ENCODE assay signal across 23 cellular contexts in the genomic region with DNA sequence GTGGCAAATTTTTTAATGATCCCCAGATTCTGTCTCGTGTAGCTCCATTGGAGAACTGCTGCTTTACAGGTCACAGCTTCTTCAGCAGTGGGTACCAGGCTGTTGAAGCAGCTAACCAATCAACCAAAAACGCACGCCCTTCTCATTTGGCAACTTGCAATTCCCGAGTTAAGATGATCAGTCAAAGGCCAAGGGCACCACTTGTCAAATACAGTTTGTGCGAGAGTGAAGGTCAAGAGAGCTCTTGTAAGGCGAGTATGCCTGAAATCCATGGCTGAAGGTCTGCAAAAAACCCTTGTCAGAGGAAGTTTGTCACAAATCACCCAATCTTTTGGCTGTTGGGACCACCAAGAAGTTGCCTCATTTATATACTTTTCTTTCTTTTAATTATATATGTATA. TPM values are rescaled to one million over a fixed set of nuclear protein-coding genes. Genes with fewer than 3 reads are reported as not detected.
DNase-seq lines count a peak whose midpoint lies in the region; ATAC-seq, FAIRE-seq and TF ChIP-seq lines count a peak whose summit lies in the region.
"Had no signal": no experiment of that assay in that cellular context is flagged by ENCODE, and none has a peak within 500 bp of the region (broad histone marks: within the 10 kb centered on the region; RNA-seq: fewer than 3 reads in every experiment).

No MANE protein-coding gene starts in this region.

- no peak overlapping the region for H3K4me3 ChIP-seq in left ventricle myocardium inferior
- no peak overlapping the region for H3K4me3 ChIP-seq in endodermal cell (ENCODE audit: low read length)
- H3K4me3 ChIP-seq in HepG2 (replicated peaks in 1 of 3; ENCODE audit: insufficient read depth in 1 of 3, low read depth in 2 of 3, low read length in 3 of 3) = no peak overlapping the region
- H3K4me3 ChIP-seq in right lobe of liver = no peak overlapping the region
- no peak overlapping the region for H3K4me3 ChIP-seq in coronary artery
- H3K4me3 ChIP-seq: A549; BLaER1 treated with 17β-estradiol and CSF1 and Interleukin-3, amounts not matched to agents 10 nM and 100 nM had no signal

- no peak overlapping the region for H2AFZ ChIP-seq in HepG2 (ENCODE audit: low read length)

- BruUV-seq in HepG2 (replicated peaks; lab: Mats Ljungman, UMichigan) = no TSS peak

- H3K9ac ChIP-seq in endodermal cell (ENCODE audit: extremely low read depth, low read length, poor library complexity, severe bottlenecking) (no peak overlapping the region), HepG2 (ENCODE audit: insufficient read depth, low read depth, low read length) (no peak overlapping the region)
- H3K9ac ChIP-seq: BLaER1 treated with 17β-estradiol and CSF1 and Interleukin-3, amounts not matched to agents 10 nM and 100 nM had no signal

- H3K27ac Mint-ChIP-seq in endodermal cell = peak overlapping the region; percentile 9
- H3K27ac Mint-ChIP-seq: B cell; CD4-positive, alpha-beta T cell; CD8-positive, alpha-beta T cell had no signal

- H3K9me3 ChIP-seq in left ventricle myocardium inferior (replicated peaks) (no peaks in the 10 kb centered on the region), endodermal cell (ENCODE audit: control insufficient read depth, low read length) (no peaks in the 10 kb centered on the region), HepG2 (ENCODE audit: low read length) (no peaks in the 10 kb centered on the region), right lobe of liver (no peaks in the 10 kb centered on the region)
- H3K9me3 ChIP-seq: A549; BLaER1 treated with 17β-estradiol and CSF1 and Interleukin-3, amounts not matched to agents 10 nM and 100 nM; Caco-2 had no signal

- intact Hi-C loops in left ventricle myocardium inferior (cut with micrococcal nuclease) (loop anchor here (5.0 to 10.0 kb wide), 3 partner anchors 56 to 192 kb away; partner anchors contain the start of gene SIK2), cardiac septum (cut with DNase I) (loop anchor here (5.0 to 10.0 kb wide), 3 partner anchors 63 to 324 kb away; no protein-coding TSS in a partner anchor), HepG2 (cut with micrococcal nuclease; ENCODE audit: unreplicated experiment) (no loop called here), right lobe of liver (cut with DNase I) (loop anchor here in 1 of 2 donors (10.0 kb wide), 1 partner anchor 174 kb away; the partner anchor contains the start of gene SIK2)

- no peak for TF ChIP-seq RAD21 in HepG2 (CRISPR knock-in tag; IDR thresholded peaks at IDR 0.05)

- peaks cover 34% of the 10 kb centered on the region for H3K4me1 Mint-ChIP-seq in endodermal cell
- no peaks in the 10 kb centered on the region for H3K4me1 Mint-ChIP-seq in activated T-cell treated with anti-CD3 and anti-CD28 coated beads, Interleukin-2, amount 50 U/mL, for 4 hours (ENCODE audit: low read depth)

- TF ChIP-seq POLR2A in HepG2 (IDR thresholded peaks at IDR 0.05; ENCODE audit: insufficient read depth in 1 of 2, low read depth in 2 of 2, low read length in 2 of 2) = no peak
- no peak for TF ChIP-seq POLR2A in right lobe of liver (IDR thresholded peaks at IDR 0.05)

- H3K27me3 ChIP-seq in left ventricle myocardium inferior (ENCODE audit: low read depth) = no peaks in the 10 kb centered on the region
- no peaks in the 10 kb centered on the region for H3K27me3 ChIP-seq in endodermal cell (ENCODE audit: control insufficient read depth, insufficient read depth, low read length, poor library complexity, severe bottlenecking)
- no peaks in the 10 kb centered on the region for H3K27me3 ChIP-seq in HepG2 (ENCODE audit: control insufficient read depth in 1 of 2, insufficient read depth in 2 of 2, low read length in 2 of 2)
- H3K27me3 ChIP-seq in right lobe of liver = no peaks in the 10 kb centered on the region
- H3K27me3 ChIP-seq: BLaER1 treated with 17β-estradiol and CSF1 and Interleukin-3, amounts not matched to agents 10 nM and 100 nM had no signal

- DNase-seq in left ventricle myocardium inferior = no peak
- DNase-seq in cardiac septum (ENCODE audit: low spot score) = no peak
- DNase-seq in endodermal cell = no peak
- no peak for DNase-seq in HepG2 (ENCODE audit: low spot score)
- no peak for DNase-seq in right lobe of liver
- no peak for DNase-seq in effector CD8-positive, alpha-beta T cell (lab: John Stamatoyannopoulos, UW)
- DNase-seq in activated T-cell treated with anti-CD3 and anti-CD28 coated beads, Interleukin-2, amount 50 U/mL, for 4 hours = no peak
- no peak for DNase-seq in coronary artery (ENCODE audit: low spot score)
- DNase-seq: AML-193; Caco-2; Calu3; CD4-positive, alpha-beta T cell; CD8-positive, alpha-beta T cell; DMS79 treated with DMSO at 0.1 percent for 48 hours; GF-D8 had no signal

- in situ Hi-C loops in HepG2 (cut with HindIII; ENCODE audit: extremely low pct_ligation_motif_present, low pct_unique_long_range_greater_than_20kb) = loop anchor here (5.0 kb wide), 1 partner anchor 177 kb away; the partner anchor contains the start of gene SIK2

- ATAC-seq in HepG2 (no peak), right lobe of liver (peak in 1 of 4 donors; percentile 1)
- ATAC-seq in activated T-cell treated with anti-CD3 and anti-CD28 coated beads, Interleukin-2, amount 50 U/mL, for 4 hours = no peak
- ATAC-seq: A549; CD8-positive, alpha-beta T cell had no signal

- no peaks in the 10 kb centered on the region for H4K20me1 ChIP-seq in HepG2 (ENCODE audit: insufficient read depth, low read length)
- H4K20me1 ChIP-seq: BLaER1 treated with 17β-estradiol and CSF1 and Interleukin-3, amounts not matched to agents 10 nM and 100 nM had no signal

- H3K36me3 Mint-ChIP-seq in endodermal cell (ENCODE audit: low read depth) = no peaks in the 10 kb centered on the region
- peaks cover 2% of the 10 kb centered on the region for H3K36me3 Mint-ChIP-seq in activated T-cell treated with anti-CD3 and anti-CD28 coated beads, Interleukin-2, amount 50 U/mL, for 4 hours (ENCODE audit: insufficient read depth)

- H3K4me2 ChIP-seq in HepG2 (ENCODE audit: low read depth, low read length) = peak overlapping the region; percentile 18; the same call in 1 of the 2 replicates
- H3K4me2 ChIP-seq: A549; BLaER1 treated with 17β-estradiol and CSF1 and Interleukin-3, amounts not matched to agents 10 nM and 100 nM had no signal

- peak overlapping the region; percentile 34 for H3K27ac ChIP-seq in left ventricle myocardium inferior (replicated peaks)
- no peak overlapping the region for H3K27ac ChIP-seq in endodermal cell (ENCODE audit: low read depth, low read length)
- peak overlapping the region; percentile 39 for H3K27ac ChIP-seq in HepG2 (ENCODE audit: extremely low read length, insufficient read depth, low read length)
- H3K27ac ChIP-seq in right lobe of liver = peak overlapping the region; percentile 58 to 94 (median 91)
- H3K27ac ChIP-seq in coronary artery = no peak overlapping the region
- H3K27ac ChIP-seq: A549; BLaER1 treated with 17β-estradiol and CSF1 and Interleukin-3, amounts not matched to agents 10 nM and 100 nM; C4-2B had no signal

- no peaks in the 10 kb centered on the region for H3K27me3 Mint-ChIP-seq in endodermal cell (ENCODE audit: insufficient read depth)
- H3K27me3 Mint-ChIP-seq in activated T-cell treated with anti-CD3 and anti-CD28 coated beads, Interleukin-2, amount 50 U/mL, for 4 hours (ENCODE audit: low read depth) = no peaks in the 10 kb centered on the region
- H3K27me3 Mint-ChIP-seq: B cell; CD4-positive, alpha-beta T cell had no signal

- POLR2A ChIA-PET in HepG2 (lab: Yijun Ruan, JAX) = interaction anchor here (1.3 to 4.7 kb wide), 5 partner anchors 10 to 155 kb away, joined by 3 to 68 read pairs (median 5); partner anchors contain the start of gene PPP2R1B

- 0 out of 4 replicates have a peak, but pooled peaks of 1 of the 2 experiments have one; percentile 27 for TF ChIP-seq EP300 in HepG2 (IDR thresholded peaks at IDR 0.05; ENCODE audit: low read depth in 2 of 2, low read length in 2 of 2)
- TF ChIP-seq EP300 in HepG2 (CRISPR knock-in tag; IDR thresholded peaks at IDR 0.05; ENCODE audit: borderline replicate concordance) = no peak

- H3K36me3 ChIP-seq in left ventricle myocardium inferior = no peaks in the 10 kb centered on the region
- no peaks in the 10 kb centered on the region for H3K36me3 ChIP-seq in endodermal cell (ENCODE audit: control insufficient read depth, insufficient read depth, low read length)
- H3K36me3 ChIP-seq in HepG2 (replicated peaks in 1 of 2; ENCODE audit: control insufficient read depth in 1 of 2, insufficient read depth in 2 of 2, low read length in 2 of 2) = no peaks in the 10 kb centered on the region
- no peaks in the 10 kb centered on the region for H3K36me3 ChIP-seq in right lobe of liver

- FAIRE-seq in HepG2 (lab: Jason Lieb, UNC) = no peak
- FAIRE-seq: A549, D721Med, G401.6, GM12891, GM19239 had no signal

- WGBS in endodermal cell (ENCODE audit: insufficient coverage in 1 of 2, insufficient read length in 1 of 2), 2 experiments = 90 to 98% methylated on average over 6 of the region's 6 CpGs
- WGBS in HepG2 (ENCODE audit: low lambda C conversion rate) = 69% methylated on average over 6 of the region's 6 CpGs
- WGBS in right lobe of liver (ENCODE audit: insufficient coverage, low coverage, low lambda C conversion rate, missing lambda C conversion rate) = 20% methylated on average over 3 of the region's 6 CpGs

- H3K4me1 ChIP-seq in left ventricle myocardium inferior (peaks cover 25% of the 10 kb centered on the region), endodermal cell (ENCODE audit: control insufficient read depth, insufficient read depth, low read length) (peaks cover 7% of the 10 kb centered on the region), HepG2 (ENCODE audit: insufficient read depth, low read length) (peaks cover 56% of the 10 kb centered on the region), right lobe of liver (peaks cover 0 to 54% (median 19%) of the 10 kb centered on the region in 4 donors)
- H3K4me1 ChIP-seq: A549 had no signal

- no peaks in the 10 kb centered on the region for H3K9me3 Mint-ChIP-seq in endodermal cell
- H3K9me3 Mint-ChIP-seq in activated T-cell treated with anti-CD3 and anti-CD28 coated beads, Interleukin-2, amount 50 U/mL, for 4 hours = no peaks in the 10 kb centered on the region
- H3K9me3 Mint-ChIP-seq: CD4-positive, alpha-beta T cell; CD8-positive, alpha-beta T cell had no signal

- CTCF ChIA-PET in HepG2 (lab: Yijun Ruan, JAX; ENCODE audit: low intra/inter-chr PET ratio, low total read pairs) = no interaction called here

- no peaks in the 10 kb centered on the region for H3K79me2 ChIP-seq in HepG2 (ENCODE audit: insufficient read depth, low read length)

- H3K4me3 Mint-ChIP-seq in endodermal cell = no peak overlapping the region
- no peak overlapping the region for H3K4me3 Mint-ChIP-seq in activated T-cell treated with anti-CD3 and anti-CD28 coated beads, Interleukin-2, amount 50 U/mL, for 4 hours
- H3K4me3 Mint-ChIP-seq: B cell; CD4-positive, alpha-beta T cell; CD8-positive, alpha-beta T cell had no signal

- TF ChIP-seq CTCF in left ventricle myocardium inferior (IDR thresholded peaks at IDR 0.05; ENCODE audit: borderline replicate concordance) = no peak
- no peak for TF ChIP-seq CTCF in endodermal cell (conservative IDR thresholded peaks at IDR 0.05)
- TF ChIP-seq CTCF in HepG2 (CRISPR knock-in tag; IDR thresholded peaks at IDR 0.05) = no peak
- TF ChIP-seq CTCF in right lobe of liver (IDR thresholded peaks at IDR 0.05) = no peak
- no peak for TF ChIP-seq CTCF in coronary artery (IDR thresholded peaks at IDR 0.05)

RNA-seq across cellular contexts. Expression of gene PPP2R1B, which starts 12.9 kb away (rescaled TPM):
- total RNA-seq in left ventricle myocardium inferior (6.5 TPM), cardiac septum (12.9 TPM), endodermal cell (10 to 100 TPM; 70.0 to 89.7 TPM), HepG2 (2016; rRNA removed; fragmentation: Illumina TruSeq; extraction: Trizol) (56.8 and 93.9 TPM in 2 replicates), right lobe of liver (100 to 1,000 TPM in 1 of 6 experiments, 10 to 100 TPM in 5; 44.5 to 150 (median 59.6) TPM)
- polyA plus RNA-seq in endodermal cell (2013, experiment 1 of 2) = 36.8 TPM
- 37.3 TPM for polyA plus RNA-seq in endodermal cell (2013, experiment 2 of 2)
- 9.8 and 10.6 TPM in 2 replicates for total RNA-seq in HepG2 (2016; cell fraction: cytosol; rRNA removed; fragmentation: Illumina TruSeq; extraction: Trizol; ENCODE audit: low read depth)
- 54.4 and 91.0 TPM in 2 replicates for total RNA-seq in HepG2 (2016; cell fraction: insoluble cytoplasmic fraction; rRNA removed; fragmentation: Illumina TruSeq; extraction: Trizol)
- 14.0 and 18.1 TPM in 2 replicates for total RNA-seq in HepG2 (2016; cell fraction: membrane; rRNA removed; fragmentation: Illumina TruSeq; extraction: Trizol)
- 40.7 and 41.0 TPM in 2 replicates for total RNA-seq in HepG2 (2016; cell fraction: nucleus; rRNA removed; fragmentation: Illumina TruSeq; extraction: Trizol)
- polyA plus RNA-seq in HepG2 (2011; rRNA removed) = 20.9 and 22.1 TPM in 2 replicates
- polyA plus RNA-seq in HepG2 (2011; cell fraction: cytosol; rRNA removed) = 13.4 and 16.6 TPM in 2 replicates
- 34.8 and 48.7 TPM in 2 replicates for polyA plus RNA-seq in HepG2 (2011; cell fraction: nucleus; rRNA removed)
- 17.9 and 20.4 TPM in 2 replicates for polyA plus RNA-seq in HepG2 (2012)
- polyA plus RNA-seq in HepG2 (2016; cell fraction: cytosol; fragmentation: Illumina TruSeq; extraction: Trizol; ENCODE audit: low read depth) = 1.4 and 2.1 TPM in 2 replicates
- 48.5 and 52.1 TPM in 2 replicates for polyA plus RNA-seq in HepG2 (2016; cell fraction: insoluble cytoplasmic fraction; fragmentation: Illumina TruSeq; extraction: Trizol; ENCODE audit: low read depth)
- polyA plus RNA-seq in HepG2 (2016; cell fraction: membrane; fragmentation: Illumina TruSeq; extraction: Trizol; ENCODE audit: low read depth) = 4.7 and 5.1 TPM in 2 replicates
- polyA plus RNA-seq in HepG2 (2016; cell fraction: nucleus; fragmentation: Illumina TruSeq; extraction: Trizol; ENCODE audit: insufficient read depth, low read depth) = 33.7 and 36.2 TPM in 2 replicates
- 41.9 and 53.6 TPM in 2 replicates for polyA minus RNA-seq in HepG2 (2011; rRNA and poly(A)+ RNA removed; ENCODE audit: low replicate concordance)
- polyA minus RNA-seq in HepG2 (2011; cell fraction: cytosol; rRNA and poly(A)+ RNA removed) = 24.9 and 26.4 TPM in 2 replicates
- polyA minus RNA-seq in HepG2 (2011; cell fraction: nucleus; rRNA and poly(A)+ RNA removed) = 62.1 and 67.5 TPM in 2 replicates
- total RNA-seq in activated T-cell treated with anti-CD3 and anti-CD28 coated beads, Interleukin-2, amount 50 U/mL, for 4 hours = 10 to 100 TPM; 57.3 to 66.8 (median 59.0) TPM

Comparison
In these comparisons a context has a peak if more than half of its experiments do, and no peak if none do; other contexts are left out.
1. H3K27ac ChIP-seq: peak in left ventricle myocardium inferior (single experiment), HepG2 (single experiment) and right lobe of liver (3 of 3); none in endodermal cell (single experiment) and coronary artery (0 of 2).